Comparison of ENCODE assay signal across 13 cellular contexts in genomic region chr7:135748770-135749169, GRCh38. TPM values are rescaled to one million over a fixed set of nuclear protein-coding genes. Genes with fewer than 3 reads are reported as not detected.
A peak's percentile ranks its signal among the peaks of the same experiment; 100 is the strongest.
DNase-seq lines count a peak whose midpoint lies in the region; ATAC-seq and TF ChIP-seq lines count a peak whose summit lies in the region.
"Had no signal": no experiment of that assay in that cellular context is flagged by ENCODE, and none has a peak within 500 bp of the region (broad histone marks: within the 10 kb centered on the region; RNA-seq: fewer than 3 reads in every experiment).

TSS of gene FAM180A (minus strand) at chr7:135748813. CDS start at chr7:135748580, 233 bp downstream.

- H3K27ac ChIP-seq in esophagus muscularis mucosa (replicated peaks in 1 of 4) (peak within 1 kb of the TSS; percentile 58 to 76 (median 68)), upper lobe of left lung (peak within 1 kb of the TSS; percentile 7 to 69 (median 20))

- peak; percentile 43 for ATAC-seq in mucosa of descending colon
- ATAC-seq in upper lobe of left lung (ENCODE audit: low FRiP score in 2 of 2) = peak; percentile 47 to 75
- ATAC-seq in HG02885 (IDR thresholded peaks at IDR 0.05; ENCODE audit: poor library complexity, unreplicated experiment) = no peak
- ATAC-seq in GM21381 (IDR thresholded peaks at IDR 0.05; ENCODE audit: unreplicated experiment) = no peak
- ATAC-seq in GM21576 (IDR thresholded peaks at IDR 0.05; ENCODE audit: unreplicated experiment) = no peak

- TF ChIP-seq EP300 in esophagus muscularis mucosa (IDR thresholded peaks at IDR 0.05) (no peak), upper lobe of left lung (IDR thresholded peaks at IDR 0.05) (no peak)

- H3K4me3 ChIP-seq in esophagus muscularis mucosa = peak within 1 kb of the TSS; percentile 14 to 32 (median 24)
- no peak within 1 kb of the TSS for H3K4me3 ChIP-seq in mucosa of descending colon
- H3K4me3 ChIP-seq in upper lobe of left lung = peak within 1 kb of the TSS in 3 of 4 donors; percentile 9 to 27 (median 25)

- no peaks in the 10 kb centered on the region for H3K36me3 ChIP-seq in esophagus muscularis mucosa
- no peaks in the 10 kb centered on the region for H3K36me3 ChIP-seq in mucosa of descending colon (ENCODE audit: low read depth)
- no peaks in the 10 kb centered on the region for H3K36me3 ChIP-seq in upper lobe of left lung

- no peak for TF ChIP-seq POLR2A in esophagus muscularis mucosa (IDR thresholded peaks at IDR 0.05; ENCODE audit: low read depth)
- TF ChIP-seq POLR2A in upper lobe of left lung (IDR thresholded peaks at IDR 0.05) = no peak

- WGBS in esophagus muscularis mucosa = no CpG with 5 or more reads among the region's 11 CpGs
- WGBS in upper lobe of left lung, 2 donors = 73 to 76% methylated on average over 11 of the region's 11 CpGs

- H3K27me3 ChIP-seq in esophagus muscularis mucosa = no peaks in the 10 kb centered on the region
- no peaks in the 10 kb centered on the region for H3K27me3 ChIP-seq in upper lobe of left lung

- H3K9me3 ChIP-seq in esophagus muscularis mucosa = no peaks in the 10 kb centered on the region
- H3K9me3 ChIP-seq in mucosa of descending colon = no peaks in the 10 kb centered on the region
- H3K9me3 ChIP-seq in upper lobe of left lung = no peaks in the 10 kb centered on the region

- peak; percentile 41 for DNase-seq in M059J (ENCODE audit: low read depth)
- peak; percentile 93 for DNase-seq in esophagus muscularis mucosa (ENCODE audit: extremely low spot score)
- peak; percentile 23 to 59 (median 38) for DNase-seq in mucosa of descending colon
- DNase-seq in upper lobe of left lung = no peak
- DNase-seq: activated naive CD4-positive, alpha-beta T cell treated with anti-CD3 and anti-CD28 coated beads, Interleukin-2, amount 10 ng/mL, durations not matched to agents 7 days and 5 days; DND-41; glutamatergic neuron; naive B cell; NCI-H2029; stimulated activated CD4-positive, alpha-beta T cell treated with anti-CD3 and anti-CD28 coated beads, Interleukin-4, amount 100 ng/mL, for 24 hours had no signal

- intact Hi-C loops in esophagus muscularis mucosa (cut with DNase I) = no loop called here
- intact Hi-C loops in mucosa of descending colon (cut with DNase I, micrococcal nuclease) = no loop called here

- no peak for TF ChIP-seq CTCF in esophagus muscularis mucosa (IDR thresholded peaks at IDR 0.05)
- TF ChIP-seq CTCF in mucosa of descending colon (IDR thresholded peaks at IDR 0.05) = no peak
- no peak for TF ChIP-seq CTCF in upper lobe of left lung (IDR thresholded peaks at IDR 0.05)

- H3K4me1 ChIP-seq in esophagus muscularis mucosa (peaks cover 8 to 25% (median 16%) of the 10 kb centered on the region in 4 donors), mucosa of descending colon (ENCODE audit: low read depth) (no peaks in the 10 kb centered on the region), upper lobe of left lung (peaks cover 0 to 6% (median 0%) of the 10 kb centered on the region in 4 donors)

RNA-seq across cellular contexts. Expression of gene FAM180A, which starts in this region (rescaled TPM):
- total RNA-seq in M059J (2014; rRNA removed; shearing (Covaris generic)) = 1.9 and 3.4 TPM in 2 replicates
- total RNA-seq in esophagus muscularis mucosa (1 to 10 TPM in 3 of 4 donors, under 1 TPM in 1; 0.83 to 9.4 (median 1.7) TPM), mucosa of descending colon (1 to 10 TPM in 2 of 3 donors, under 1 TPM in 1; 0.26 to 3.5 (median 1.3) TPM), upper lobe of left lung (1 to 10 TPM in 4 of 6 donors, not detected in 2; 1.0 to 4.8 (median 2.5) TPM)

Comparison
In these comparisons a context has a peak if more than half of its experiments do, and no peak if none do; other contexts are left out.
1. DNase-seq: peak in M059J (single experiment), esophagus muscularis mucosa (single experiment) and mucosa of descending colon (3 of 3); none in upper lobe of left lung (0 of 2).
2. ATAC-seq: peak in mucosa of descending colon (single experiment) and upper lobe of left lung (2 of 2); none in HG02885 (single experiment), GM21381 (single experiment) and GM21576 (single experiment).